In the genomic region with DNA sequence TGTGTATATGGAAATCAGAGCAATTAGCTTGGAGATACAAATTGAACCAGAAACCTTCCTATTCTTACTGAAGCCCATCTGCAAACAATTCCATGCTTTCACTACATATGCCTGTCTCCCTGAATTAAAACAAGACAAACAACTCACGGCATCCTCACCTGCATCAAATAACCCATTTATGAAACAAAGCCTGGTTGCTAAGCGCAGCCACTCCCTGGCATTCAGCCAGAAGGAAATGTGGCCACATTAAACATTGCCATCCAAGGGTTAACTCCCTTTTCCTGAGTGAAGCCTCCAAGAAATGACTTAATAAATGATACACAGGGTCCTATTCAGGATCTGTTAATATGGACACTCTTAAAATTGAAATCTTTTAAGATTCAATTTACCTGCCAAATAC, we compare ENCODE assay signal across 1 cellular context.
TF ChIP-seq lines count a peak whose summit lies in the region.

No MANE protein-coding gene starts in this region.

TF ChIP-seq in GM23338, 12 proteins besides CTCF, POLR2A, EP300 and RAD21 (continued from another document):
- TF ChIP-seq NANOG (IDR thresholded peaks at IDR 0.05; ENCODE audit: borderline replicate concordance) (no peak), STAT1 (IDR thresholded peaks at IDR 0.05; ENCODE audit: unreplicated experiment) (no peak), ZNF331 (CRISPR knock-in tag; IDR thresholded peaks at IDR 0.05; ENCODE audit: low read depth) (no peak), JUNB (IDR thresholded peaks at IDR 0.05; ENCODE audit: unreplicated experiment) (no peak), EZH2 (IDR thresholded peaks at IDR 0.05; ENCODE audit: low read depth, unreplicated experiment) (no peak), ZNF114 (CRISPR knock-in tag; IDR thresholded peaks at IDR 0.05) (no peak)
- TF ChIP-seq, protein P1, sequence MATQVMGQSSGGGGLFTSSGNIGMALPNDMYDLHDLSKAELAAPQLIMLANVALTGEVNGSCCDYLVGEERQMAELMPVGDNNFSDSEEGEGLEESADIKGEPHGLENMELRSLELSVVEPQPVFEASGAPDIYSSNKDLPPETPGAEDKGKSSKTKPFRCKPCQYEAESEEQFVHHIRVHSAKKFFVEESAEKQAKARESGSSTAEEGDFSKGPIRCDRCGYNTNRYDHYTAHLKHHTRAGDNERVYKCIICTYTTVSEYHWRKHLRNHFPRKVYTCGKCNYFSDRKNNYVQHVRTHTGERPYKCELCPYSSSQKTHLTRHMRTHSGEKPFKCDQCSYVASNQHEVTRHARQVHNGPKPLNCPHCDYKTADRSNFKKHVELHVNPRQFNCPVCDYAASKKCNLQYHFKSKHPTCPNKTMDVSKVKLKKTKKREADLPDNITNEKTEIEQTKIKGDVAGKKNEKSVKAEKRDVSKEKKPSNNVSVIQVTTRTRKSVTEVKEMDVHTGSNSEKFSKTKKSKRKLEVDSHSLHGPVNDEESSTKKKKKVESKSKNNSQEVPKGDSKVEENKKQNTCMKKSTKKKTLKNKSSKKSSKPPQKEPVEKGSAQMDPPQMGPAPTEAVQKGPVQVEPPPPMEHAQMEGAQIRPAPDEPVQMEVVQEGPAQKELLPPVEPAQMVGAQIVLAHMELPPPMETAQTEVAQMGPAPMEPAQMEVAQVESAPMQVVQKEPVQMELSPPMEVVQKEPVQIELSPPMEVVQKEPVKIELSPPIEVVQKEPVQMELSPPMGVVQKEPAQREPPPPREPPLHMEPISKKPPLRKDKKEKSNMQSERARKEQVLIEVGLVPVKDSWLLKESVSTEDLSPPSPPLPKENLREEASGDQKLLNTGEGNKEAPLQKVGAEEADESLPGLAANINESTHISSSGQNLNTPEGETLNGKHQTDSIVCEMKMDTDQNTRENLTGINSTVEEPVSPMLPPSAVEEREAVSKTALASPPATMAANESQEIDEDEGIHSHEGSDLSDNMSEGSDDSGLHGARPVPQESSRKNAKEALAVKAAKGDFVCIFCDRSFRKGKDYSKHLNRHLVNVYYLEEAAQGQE (IDR thresholded peaks at IDR 0.05; ENCODE audit: unreplicated experiment), result no peak
